9 cellular contexts compared by ENCODE assay signal in genomic region chr2:3376821-3377220, GRCh38. TPM values are rescaled to one million over a fixed set of nuclear protein-coding genes. Genes with fewer than 3 reads are reported as not detected.
DNase-seq lines count a peak whose midpoint lies in the region; ATAC-seq and TF ChIP-seq lines count a peak whose summit lies in the region.
"Had no signal": no experiment of that assay in that cellular context is flagged by ENCODE, and none has a peak within 500 bp of the region (broad histone marks: within the 10 kb centered on the region; RNA-seq: fewer than 3 reads in every experiment).

No MANE protein-coding gene starts in this region.

- no peaks in the 10 kb centered on the region; the same call in 2 of the 3 replicates for H3K9me3 Mint-ChIP-seq in GM23338

- H4K20me1 ChIP-seq in GM23338 (replicated peaks; ENCODE audit: insufficient read depth): no peaks in the 10 kb centered on the region

- ATAC-seq in GM23338 (no peak), HG03571 (IDR thresholded peaks at IDR 0.05; ENCODE audit: unreplicated experiment) (no peak)

- H3K4me3 ChIP-seq in GM23338: peak overlapping the region; percentile 98
- H3K4me3 ChIP-seq in foreskin fibroblast (ENCODE audit: low read depth in 1 of 2, low read length in 2 of 2): peak overlapping the region; percentile 95 to 99
- peak overlapping the region; percentile 99 for H3K4me3 ChIP-seq in skeletal muscle cell (ENCODE audit: low read depth, low read length)

- H3K27ac Mint-ChIP-seq in GM23338: peak overlapping the region; percentile 33

- H2AFZ ChIP-seq in GM23338: no peak overlapping the region

- peaks cover 24% of the 10 kb centered on the region for H3K4me1 Mint-ChIP-seq in GM23338

- peaks cover 17% of the 10 kb centered on the region for H3K4me1 ChIP-seq in GM23338 (ENCODE audit: insufficient read depth)

- no peak overlapping the region for H3K27ac ChIP-seq in GM23338 (ENCODE audit: low read depth)
- H3K27ac ChIP-seq in VCaP: peak overlapping the region; percentile 87

- H3F3A ChIP-seq in GM23338 (replicated peaks; ENCODE audit: low read depth): peaks cover 3% of the 10 kb centered on the region

- peak overlapping the region; percentile 96 for H3K4me3 Mint-ChIP-seq in GM23338

- H3K9me2 ChIP-seq in GM23338 (ENCODE audit: insufficient read depth): 0 out of 2 replicates have a peak, but pooled peaks cover 3% of the 10 kb centered on the region

- no peaks in the 10 kb centered on the region for H3K36me3 ChIP-seq in GM23338 (ENCODE audit: insufficient read depth)

- H3K36me3 Mint-ChIP-seq in GM23338 (ENCODE audit: low read depth): peaks cover 12% of the 10 kb centered on the region

- no peak for TF ChIP-seq CTCF in GM23338 (conservative IDR thresholded peaks at IDR 0.05; ENCODE audit: low read depth in 2 of 2)
- TF ChIP-seq CTCF in VCaP (conservative IDR thresholded peaks at IDR 0.05): no peak
- no peak for TF ChIP-seq CTCF in foreskin fibroblast (IDR thresholded peaks at IDR 0.05; ENCODE audit: low read depth, low read length)

- no peak for DNase-seq in GM23338 (ENCODE audit: low spot score)
- no peak for DNase-seq in foreskin fibroblast
- no peak for DNase-seq in skeletal muscle cell (ENCODE audit: low read depth)
- no peak for DNase-seq in SIG-M5 (lab: John Stamatoyannopoulos, UW)
- DNase-seq in COR-L47 (lab: John Stamatoyannopoulos, UW): no peak
- no peak for DNase-seq in GOT3 (lab: John Stamatoyannopoulos, UW)
- DNase-seq: NCI-H2029 treated with DMSO at 0.1 percent for 48 hours had no signal

- H3K4me2 ChIP-seq in GM23338: peak overlapping the region; percentile 78

- H3K79me2 ChIP-seq in GM23338 (replicated peaks; ENCODE audit: insufficient read depth): peaks cover 53% of the 10 kb centered on the region

- peaks cover 6% of the 10 kb centered on the region for H3K27me3 Mint-ChIP-seq in GM23338 (ENCODE audit: insufficient read depth, low read depth, poor library complexity)

- H3K27me3 ChIP-seq in GM23338 (ENCODE audit: insufficient read depth): no peaks in the 10 kb centered on the region

TF ChIP-seq in GM23338, 12 proteins besides CTCF, POLR2A, EP300 and RAD21:
- TF ChIP-seq REST (IDR thresholded peaks at IDR 0.05; ENCODE audit: unreplicated experiment) (no peak), ZNF114 (CRISPR knock-in tag; IDR thresholded peaks at IDR 0.05) (no peak), STAT1 (IDR thresholded peaks at IDR 0.05; ENCODE audit: unreplicated experiment) (no peak), ZNF331 (CRISPR knock-in tag; IDR thresholded peaks at IDR 0.05; ENCODE audit: low read depth) (no peak), POLR2AphosphoS5 (IDR thresholded peaks at IDR 0.05; ENCODE audit: low read depth) (no peak), ETS1 (IDR thresholded peaks at IDR 0.05) (no peak), JUNB (IDR thresholded peaks at IDR 0.05; ENCODE audit: unreplicated experiment) (no peak)

RNA-seq across cellular contexts. Expression of gene EIPR1, which starts 0.8 kb away (rescaled TPM):
- total RNA-seq in GM23338 (2014; rRNA removed; shearing (Covaris generic)): 40.5 and 46.3 TPM in 2 replicates
- 17.0 and 17.4 TPM in 2 replicates for polyA plus RNA-seq in GM23338 (2016; fragmentation: Nextera tagmentation; extraction: Ambion mirVana)

RNA-seq across cellular contexts. Expression of gene TRAPPC12, which starts 2.7 kb away (rescaled TPM):
- total RNA-seq in GM23338 (2014; rRNA removed; shearing (Covaris generic)): 50.8 and 57.7 TPM in 2 replicates
- polyA plus RNA-seq in GM23338 (2016; fragmentation: Nextera tagmentation; extraction: Ambion mirVana): 48.9 and 54.9 TPM in 2 replicates
